ENCODE assay signal across 8 cellular contexts in the genomic region with DNA sequence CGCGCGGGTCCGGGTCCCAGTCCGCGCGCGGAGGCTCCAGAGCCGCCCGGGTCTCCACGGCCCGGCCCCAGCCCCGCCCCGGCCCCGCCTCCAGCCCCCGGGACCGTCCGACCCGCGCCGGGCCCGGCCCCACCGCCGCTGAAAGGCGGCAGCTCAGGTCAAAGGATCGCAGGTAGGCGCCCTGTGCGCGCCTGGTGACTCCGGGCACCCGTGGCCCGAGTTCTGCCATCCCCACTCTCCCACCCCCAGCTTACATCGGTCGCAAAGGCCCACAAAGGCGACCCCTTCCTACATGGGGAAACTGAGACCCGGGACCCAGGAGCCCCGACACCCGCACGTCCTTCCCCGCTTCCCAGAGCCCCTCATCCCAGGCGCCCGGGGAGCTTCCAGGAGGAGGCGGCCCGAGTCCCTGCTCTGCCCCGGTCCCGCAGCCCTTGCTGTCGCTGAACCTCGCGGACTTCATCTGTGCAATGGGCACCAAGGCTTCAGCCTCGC. TPM values are rescaled to one million over a fixed set of nuclear protein-coding genes. Genes with fewer than 3 reads are reported as not detected.
DNase-seq lines count a peak whose midpoint lies in the region; ATAC-seq and TF ChIP-seq lines count a peak whose summit lies in the region.

TSS of gene TMEM200B (minus strand) at position 33 of the 495 bp plus-strand sequence. CDS start 2,075 bp downstream, outside the sequence.

- H3K4me3 ChIP-seq in adrenal gland, result peak within 1 kb of the TSS in 2 of 4 donors; percentile 40 to 95
- H3K4me3 ChIP-seq in kidney epithelial cell (ENCODE audit: low read depth, low read length), result peak within 1 kb of the TSS; percentile 64
- peak within 1 kb of the TSS; percentile 53 to 79 (median 75) for H3K4me3 ChIP-seq in subcutaneous abdominal adipose tissue (ENCODE audit: low read depth in 1 of 5, low read length in 5 of 5)

- H3K9me3 ChIP-seq in adrenal gland (replicated peaks in 1 of 3) (no peaks in the 10 kb centered on the region), subcutaneous abdominal adipose tissue (ENCODE audit: control insufficient read depth in 5 of 5, low read length in 5 of 5) (no peaks in the 10 kb centered on the region)

- no peak for ATAC-seq in GM21447 (IDR thresholded peaks at IDR 0.05; ENCODE audit: unreplicated experiment)

- H3K27ac ChIP-seq in adrenal gland (peak within 1 kb of the TSS in 4 of 5 donors; percentile 45 to 96 (median 80)), subcutaneous abdominal adipose tissue (ENCODE audit: low read depth, low read length) (peak within 1 kb of the TSS; percentile 65)

- H3K4me1 ChIP-seq in adrenal gland (replicated peaks in 1 of 2) (peaks cover 22 to 27% of the 10 kb centered on the region in 2 donors), subcutaneous abdominal adipose tissue (ENCODE audit: control insufficient read depth in 5 of 5, insufficient read depth in 5 of 5, low read length in 5 of 5) (peaks cover 0 to 46% (median 39%) of the 10 kb centered on the region in 5 donors)

- TF ChIP-seq CTCF in adrenal gland (IDR thresholded peaks at IDR 0.05) (no peak), kidney epithelial cell (IDR thresholded peaks at IDR 0.05; ENCODE audit: insufficient read depth, low read length, poor library complexity, severe bottlenecking) (no peak)

- DNase-seq in activated CD4-positive, alpha-beta T cell treated with anti-CD3 and anti-CD28 coated beads for 48 hours, result peak; percentile 22
- no peak for DNase-seq in activated CD4-positive, alpha-beta T cell treated with anti-CD3 and anti-CD28 coated beads, Interleukin-2, amount 50 U/mL, for 1 hour
- DNase-seq in adrenal gland, result no peak
- DNase-seq in kidney epithelial cell (ENCODE audit: low read depth), result no peak
- no peak for DNase-seq in NCI-H1417 (lab: John Stamatoyannopoulos, UW)
- DNase-seq in C1 segment of cervical spinal cord (lab: John Stamatoyannopoulos, UW), result no peak

- peak within 1 kb of the TSS; percentile 63 to 89 (median 73) for H3K9ac ChIP-seq in subcutaneous abdominal adipose tissue (ENCODE audit: low read length in 5 of 5)

- no peak for TF ChIP-seq POLR2A in adrenal gland (IDR thresholded peaks at IDR 0.05)

- H3K36me3 ChIP-seq in adrenal gland (replicated peaks in 1 of 2) (no peaks in the 10 kb centered on the region), kidney epithelial cell (ENCODE audit: control insufficient read depth, insufficient read depth, low read length) (no peaks in the 10 kb centered on the region), subcutaneous abdominal adipose tissue (ENCODE audit: control insufficient read depth in 5 of 5, insufficient read depth in 5 of 5, low read length in 5 of 5) (no peaks in the 10 kb centered on the region)

- peaks cover 12% of the 10 kb centered on the region for H3K27me3 ChIP-seq in adrenal gland
- peaks cover 8% of the 10 kb centered on the region for H3K27me3 ChIP-seq in kidney epithelial cell (ENCODE audit: control insufficient read depth, insufficient read depth, low read length)
- H3K27me3 ChIP-seq in subcutaneous abdominal adipose tissue (ENCODE audit: control insufficient read depth in 5 of 5, insufficient read depth in 4 of 5, low read length in 5 of 5), result no peaks in the 10 kb centered on the region

- intact Hi-C loops in adrenal gland (cut with DNase I), result loop anchor here in 1 of 2 donors (10.0 kb wide), 1 partner anchor 239 kb away; no protein-coding TSS in a partner anchor

- 1 to 2% (median 1%) methylated on average over 11 to 50 of the region's 50 CpGs; no CpG with 5 or more reads in 1 of the 4 donors for WGBS in adrenal gland, 4 donors

RNA-seq across cellular contexts. Expression of gene TMEM200B, which starts in this region (rescaled TPM):
- total RNA-seq in adrenal gland, result 10 to 100 TPM in 2 of 8 donors, 1 to 10 TPM in 6; 1.8 to 13.3 (median 6.2) TPM
- polyA plus RNA-seq in adrenal gland, result 1 to 10 TPM; 1.8 to 3.3 (median 2.4) TPM
- 2.1 and 2.9 TPM in 2 replicates for total RNA-seq in kidney epithelial cell
